ENCODE assay signal across 29 cellular contexts in genomic region chr14:94998702-94999101, GRCh38.
DNase-seq lines count a peak whose midpoint lies in the region; ATAC-seq, FAIRE-seq and TF ChIP-seq lines count a peak whose summit lies in the region.
"Had no signal": no experiment of that assay in that cellular context is flagged by ENCODE, and none has a peak within 500 bp of the region (broad histone marks: within the 10 kb centered on the region; RNA-seq: fewer than 3 reads in every experiment).

No MANE protein-coding gene starts in this region.

- H3K79me2 ChIP-seq in GM23248 (ENCODE audit: insufficient read depth), result no peaks in the 10 kb centered on the region
- H3K79me2 ChIP-seq in H1 (ENCODE audit: control insufficient read depth in 1 of 2, insufficient read depth in 2 of 2, low read length in 2 of 2), result no peaks in the 10 kb centered on the region

- no peak overlapping the region for H2BK12ac ChIP-seq in H1 (ENCODE audit: low read depth, low read length)

- intact Hi-C loops in esophagus squamous epithelium (cut with DNase I), result no loop called here

- no peaks in the 10 kb centered on the region for H3K9me3 Mint-ChIP-seq in effector memory CD8-positive, alpha-beta T cell
- H3K9me3 Mint-ChIP-seq: activated B cell treated with CpG ODN at 0.5 μM for 24 hours; activated CD4-positive, alpha-beta T cell treated with anti-CD3 and anti-CD28 coated beads, Interleukin-2, amount 10 ng/mL, durations not matched to agents 7 days and 5 days; natural killer cell treated with Interleukin-12 subunit alpha and Interleukin-12 subunit beta and Interleukin-15 and Interleukin-18, amount 100 ng/mL, for 72 hours; T-cell had no signal

- TF ChIP-seq CTCF in H1 (IDR thresholded peaks at IDR 0.05; ENCODE audit: control extremely low read depth in 1 of 3, insufficient read depth in 1 of 3, low read depth in 1 of 3, low read length in 3 of 3), result no peak
- no peak for TF ChIP-seq CTCF in esophagus squamous epithelium (IDR thresholded peaks at IDR 0.05)

- H3K56ac ChIP-seq in H1 (replicated peaks; ENCODE audit: insufficient read length, low read depth, low read length), result no peak overlapping the region

- no peak overlapping the region for H2BK15ac ChIP-seq in H1 (ENCODE audit: low read length)

- CTCF ChIA-PET in H1 (lab: Charles Lee; ENCODE audit: partially characterized antibody), result interaction anchor here (0.6 to 0.7 kb wide), 2 partner anchors 11 to 135 kb away, joined by 3 read pairs; no protein-coding TSS in a partner anchor

- H3K9me3 ChIP-seq in GM23248 (ENCODE audit: low read depth) (no peaks in the 10 kb centered on the region), H1 (ENCODE audit: insufficient read depth in 2 of 2, low read depth in 1 of 2, low read length in 1 of 2) (no peaks in the 10 kb centered on the region), esophagus squamous epithelium (no peaks in the 10 kb centered on the region)
- H3K9me3 ChIP-seq: ascending aorta, colonic mucosa, heart left ventricle, mucosa of descending colon, SJSA1, transverse colon had no signal

- H4K8ac ChIP-seq in H1 (ENCODE audit: extremely low read depth, insufficient read depth, low read length), result no peak overlapping the region

- H2AFZ ChIP-seq in GM23248, result no peak overlapping the region
- no peak overlapping the region for H2AFZ ChIP-seq in H1 (ENCODE audit: low read length)

- TF ChIP-seq POLR2A in H1 (IDR thresholded peaks at IDR 0.05; ENCODE audit: control extremely low read depth in 1 of 2, low read depth in 2 of 2, low read length in 2 of 2) (no peak), esophagus squamous epithelium (IDR thresholded peaks at IDR 0.05) (no peak)

- TF ChIP-seq RAD21 in H1 (IDR thresholded peaks at IDR 0.05 in 1 of 2, conservative IDR thresholded peaks at IDR 0.05 in 1 of 2; ENCODE audit: low read depth in 2 of 2, low read length in 2 of 2), result peak in 1 of 2 experiments; percentile 8; a peak in 1 of 4 replicates

- no peak for ATAC-seq in HG03095 (IDR thresholded peaks at IDR 0.05; ENCODE audit: unreplicated experiment)
- no peak for ATAC-seq in effector memory CD8-positive, alpha-beta T cell (replicated peaks)
- ATAC-seq: foreskin keratinocyte, left colon, mucosa of descending colon, T-cell had no signal

- H4K5ac ChIP-seq in H1 (ENCODE audit: insufficient read length, low read depth, low read length), result no peak overlapping the region

- no peak for TF ChIP-seq EP300 in H1 (IDR thresholded peaks at IDR 0.05; ENCODE audit: borderline replicate concordance in 1 of 2, low read depth in 2 of 2, low read length in 2 of 2)

- H3K4me3 ChIP-seq in GM23248 (no peak overlapping the region), H1 (ENCODE audit: extremely low read depth in 1 of 4, insufficient read depth in 2 of 4, low read depth in 3 of 4, low read length in 4 of 4) (peak overlapping the region in 1 of 4 experiments; percentile 25; a peak in 1 of 8 replicates), esophagus squamous epithelium (no peak overlapping the region)
- H3K4me3 ChIP-seq: ascending aorta, colonic mucosa, heart left ventricle, mucosa of descending colon, SJSA1, transverse colon had no signal

- POLR2A ChIA-PET in H1 (lab: Charles Lee; ENCODE audit: partially characterized antibody), result interaction anchor here (1.0 kb wide), 1 partner anchor 57 kb away, joined by 4 read pairs; no protein-coding TSS in a partner anchor

- H3K23me2 ChIP-seq in H1 (ENCODE audit: low read depth, low read length), result no peaks in the 10 kb centered on the region

- no peak overlapping the region for H3K27ac Mint-ChIP-seq in effector memory CD8-positive, alpha-beta T cell
- H3K27ac Mint-ChIP-seq: activated B cell treated with CpG ODN at 0.5 μM for 24 hours; activated CD4-positive, alpha-beta T cell treated with anti-CD3 and anti-CD28 coated beads, Interleukin-2, amount 10 ng/mL, durations not matched to agents 7 days and 5 days; natural killer cell treated with Interleukin-12 subunit alpha and Interleukin-12 subunit beta and Interleukin-15 and Interleukin-18, amount 100 ng/mL, for 72 hours; T-cell had no signal

- no peak overlapping the region; the same call in 1 of the 2 replicates for H2BK5ac ChIP-seq in H1 (ENCODE audit: low read depth, low read length)

- H3K27me3 ChIP-seq in GM23248 (replicated peaks; ENCODE audit: insufficient read depth) (no peaks in the 10 kb centered on the region), H1 (replicated peaks in 1 of 4; ENCODE audit: control insufficient read depth in 3 of 4, extremely low read depth in 1 of 4, insufficient read depth in 3 of 4, low read length in 3 of 4) (peaks cover 0 to 3% (median 0%) of the 10 kb centered on the region in 4 experiments; a peak in 2 of 7 replicates), esophagus squamous epithelium (peaks cover 0 to 40% (median 0%) of the 10 kb centered on the region in 4 donors)
- H3K27me3 ChIP-seq: ascending aorta, colonic mucosa, foreskin keratinocyte, SJSA1 had no signal

- no peak overlapping the region for H3K18ac ChIP-seq in H1 (ENCODE audit: extremely low read depth, low read length)

- no peaks in the 10 kb centered on the region for H3K4me1 Mint-ChIP-seq in effector memory CD8-positive, alpha-beta T cell (ENCODE audit: low read depth in 2 of 2)
- H3K4me1 Mint-ChIP-seq: activated B cell treated with CpG ODN at 0.5 μM for 24 hours; activated CD4-positive, alpha-beta T cell treated with anti-CD3 and anti-CD28 coated beads, Interleukin-2, amount 10 ng/mL, durations not matched to agents 7 days and 5 days; T-cell had no signal

- no peak overlapping the region for H2BK20ac ChIP-seq in H1 (ENCODE audit: low read length)

- WGBS in GM23248 (ENCODE audit: low coverage in 1 of 2, low lambda C conversion rate in 2 of 2, missing lambda C conversion rate in 2 of 2), 2 experiments, result 18 to 22% methylated on average over 10 of the region's 10 CpGs
- 25% methylated on average over 10 of the region's 10 CpGs; no CpG with 5 or more reads in 1 of the 2 experiments for WGBS in H1 (ENCODE audit: extremely low coverage in 1 of 2, insufficient coverage in 1 of 2, insufficient read length in 1 of 2, insufficient replicate concordance in 2 of 2, low coverage in 1 of 2, low lambda C conversion rate in 2 of 2, missing lambda C conversion rate in 1 of 2), 2 experiments
- 27 to 44% methylated on average over 3 to 5 of the region's 10 CpGs for WGBS in esophagus squamous epithelium, 2 donors

- H3K36me3 ChIP-seq in GM23248 (ENCODE audit: low read depth) (no peaks in the 10 kb centered on the region), H1 (ENCODE audit: control insufficient read depth in 2 of 4, insufficient read depth in 4 of 4, low read length in 3 of 4) (no peaks in the 10 kb centered on the region), esophagus squamous epithelium (no peaks in the 10 kb centered on the region)
- H3K36me3 ChIP-seq: ascending aorta, colonic mucosa, heart left ventricle, SJSA1, transverse colon had no signal

- no peak overlapping the region for H2BK120ac ChIP-seq in H1 (replicated peaks; ENCODE audit: low read depth, low read length)

- peaks cover 54 to 65% of the 10 kb centered on the region in 2 donors for H3K27me3 Mint-ChIP-seq in effector memory CD8-positive, alpha-beta T cell

- no peaks in the 10 kb centered on the region for H4K20me1 ChIP-seq in GM23248 (ENCODE audit: insufficient read depth)
- no peaks in the 10 kb centered on the region for H4K20me1 ChIP-seq in H1 (replicated peaks in 1 of 2; ENCODE audit: control insufficient read depth in 1 of 2, insufficient read depth in 2 of 2, low read length in 2 of 2)

- no peak overlapping the region for H4K91ac ChIP-seq in H1 (replicated peaks; ENCODE audit: insufficient read length, low read length)

- H3K79me1 ChIP-seq in H1 (ENCODE audit: low read depth, low read length), result no peaks in the 10 kb centered on the region

- no peak overlapping the region for H3K14ac ChIP-seq in H1 (ENCODE audit: insufficient read length)

- H3K23ac ChIP-seq in H1 (ENCODE audit: insufficient read length), result no peak overlapping the region

- in situ Hi-C loops in GM23248 (cut with MboI), result no loop called here

- no peak overlapping the region for H3K4ac ChIP-seq in H1 (replicated peaks; ENCODE audit: insufficient read length, low read depth, low read length)

- H3F3A ChIP-seq in GM23248 (ENCODE audit: insufficient read depth), result no peaks in the 10 kb centered on the region

- H3K27ac ChIP-seq in GM23248 (no peak overlapping the region), H1 (ENCODE audit: low read depth, low read length) (no peak overlapping the region), esophagus squamous epithelium (no peak overlapping the region)
- H3K27ac ChIP-seq: ascending aorta, colonic mucosa, foreskin keratinocyte, heart left ventricle, SJSA1, transverse colon had no signal

- H2AK5ac ChIP-seq in H1 (ENCODE audit: low read depth, low read length), result no peak overlapping the region

- H3K4me3 Mint-ChIP-seq in effector memory CD8-positive, alpha-beta T cell, result no peak overlapping the region
- H3K4me3 Mint-ChIP-seq: activated B cell treated with CpG ODN at 0.5 μM for 24 hours; activated CD4-positive, alpha-beta T cell treated with anti-CD3 and anti-CD28 coated beads, Interleukin-2, amount 10 ng/mL, durations not matched to agents 7 days and 5 days; natural killer cell treated with Interleukin-12 subunit alpha and Interleukin-12 subunit beta and Interleukin-15 and Interleukin-18, amount 100 ng/mL, for 72 hours; T-cell had no signal

- FAIRE-seq in H1 (lab: Jason Lieb, UNC), result peak; percentile 50

- no peaks in the 10 kb centered on the region for H3K36me3 Mint-ChIP-seq in effector memory CD8-positive, alpha-beta T cell (ENCODE audit: insufficient read depth)
- H3K36me3 Mint-ChIP-seq: natural killer cell treated with Interleukin-12 subunit alpha and Interleukin-12 subunit beta and Interleukin-15 and Interleukin-18, amount 100 ng/mL, for 72 hours; T-cell had no signal

- H3K4me1 ChIP-seq in GM23248 (ENCODE audit: insufficient read depth) (no peaks in the 10 kb centered on the region), H1 (replicated peaks in 1 of 4; ENCODE audit: control insufficient read depth in 3 of 4, insufficient read depth in 4 of 4, low read length in 3 of 4) (peaks cover 0 to 11% (median 3%) of the 10 kb centered on the region in 4 experiments; a peak in 4 of 7 replicates), esophagus squamous epithelium (no peaks in the 10 kb centered on the region)
- H3K4me1 ChIP-seq: colonic mucosa, foreskin keratinocyte had no signal

- H3K9ac ChIP-seq in GM23248, result no peak overlapping the region
- H3K9ac ChIP-seq in H1 (replicated peaks in 1 of 4; ENCODE audit: extremely low read depth in 1 of 4, low read depth in 3 of 4, low read length in 3 of 4), result no peak overlapping the region

- no peak overlapping the region for H3K4me2 ChIP-seq in GM23248 (ENCODE audit: unreplicated experiment)
- peak overlapping the region; percentile 50 to 56 for H3K4me2 ChIP-seq in H1 (ENCODE audit: insufficient read depth in 1 of 2, low read depth in 2 of 2, low read length in 2 of 2)

- peak; percentile 16 for DNase-seq in GM23248
- DNase-seq in NCI-H69 (lab: John Stamatoyannopoulos, UW), result peak; percentile 14
- peak in 1 of 2 experiments; percentile 15 for DNase-seq in H1 (ENCODE audit: low read depth in 1 of 2, low spot score in 2 of 2)
- peak; percentile 72 for DNase-seq in iPS-NIHi7 (ENCODE audit: extremely low spot score)
- DNase-seq in esophagus squamous epithelium (lab: John Stamatoyannopoulos, UW), result no peak
- DNase-seq in effector memory CD8-positive, alpha-beta T cell, result no peak
- no peak for DNase-seq in UCSD-AML1 (lab: John Stamatoyannopoulos, UW; ENCODE audit: unreplicated experiment)
- DNase-seq: activated B cell treated with CpG ODN at 0.5 μM for 24 hours; activated CD4-positive, alpha-beta T cell treated with anti-CD3 and anti-CD28 coated beads, Interleukin-2, amount 10 ng/mL, durations not matched to agents 7 days and 5 days; activated gamma-delta T cell; colonic mucosa; DMS53; effector memory CD4-positive, alpha-beta T cell; erythroblast; foreskin keratinocyte; heart left ventricle; KBM-7; left colon; mucosa of descending colon; NCI-H1092 treated with DMSO at 0.1 percent for 48 hours; NCI-H187 treated with DMSO at 0.1 percent for 48 hours; NCI-H524 treated with DMSO at 0.1 percent for 48 hours; stimulated activated CD4-positive, alpha-beta T cell treated with anti-CD3 and anti-CD28 coated beads, Interleukin-4, amount 100 ng/mL, for 4 hours; T-cell; transverse colon had no signal

- no peaks in the 10 kb centered on the region for H3K9me2 ChIP-seq in GM23248 (ENCODE audit: insufficient read depth)

Comparison
In these comparisons a context has a peak if more than half of its experiments do, and no peak if none do; other contexts are left out.
1. DNase-seq: peak in GM23248 (single experiment), NCI-H69 (single experiment) and iPS-NIHi7 (single experiment); none in esophagus squamous epithelium (single experiment), effector memory CD8-positive, alpha-beta T cell (0 of 3) and UCSD-AML1 (single experiment).